In the genomic region with DNA sequence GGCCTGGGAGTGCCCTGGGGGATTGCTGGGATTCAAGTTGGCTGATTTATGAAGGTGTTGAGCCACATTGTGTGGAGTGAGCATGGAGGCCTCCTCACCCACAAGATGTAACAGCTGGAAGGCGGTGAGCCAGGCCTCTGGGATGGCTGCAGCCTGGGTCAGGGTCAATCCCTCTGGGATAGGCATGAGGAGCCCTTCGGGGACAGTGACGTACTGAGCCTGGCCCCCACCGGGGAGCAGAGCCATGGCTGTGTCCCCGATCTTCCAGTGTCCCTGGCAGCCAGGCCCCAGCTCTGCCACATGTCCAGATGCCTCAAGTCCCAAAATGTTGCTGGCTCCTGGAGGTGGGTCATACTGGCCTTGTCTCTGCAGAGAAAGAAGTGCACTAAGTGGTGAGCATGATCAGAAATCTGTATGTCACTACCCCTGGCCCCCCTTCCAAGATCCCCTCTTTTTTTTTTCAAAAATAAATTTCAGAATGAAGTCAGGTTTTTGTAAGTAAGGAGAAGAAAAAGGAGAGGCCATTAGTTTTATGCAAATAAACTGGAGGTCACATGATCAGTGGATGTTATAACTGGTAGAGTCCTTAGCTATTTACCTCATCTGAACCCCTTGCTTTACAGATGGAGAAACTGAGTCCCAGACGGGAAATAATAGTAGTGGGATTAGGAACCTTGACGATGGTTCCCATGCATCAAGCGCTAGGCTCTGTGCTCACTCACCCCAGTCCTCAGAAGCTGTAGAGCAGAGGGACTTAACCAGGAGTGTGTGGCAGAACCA, we compare ENCODE assay signal across 8 cellular contexts. TPM values are rescaled to one million over a fixed set of nuclear protein-coding genes. Genes with fewer than 3 reads are reported as not detected.
DNase-seq lines count a peak whose midpoint lies in the region; ATAC-seq lines count a peak whose summit lies in the region.

No MANE protein-coding gene starts in this region.

- ATAC-seq in activated CD4-positive, alpha-beta T cell treated with anti-CD3 and anti-CD28 coated beads for 36 hours, result no peak
- ATAC-seq in GM18868 (IDR thresholded peaks at IDR 0.05; ENCODE audit: unreplicated experiment), result no peak

- H3K36me3 ChIP-seq in adipocyte (ENCODE audit: control insufficient read depth, insufficient read depth, low read length, severe bottlenecking) (peaks cover 27% of the 10 kb centered on the region), stomach smooth muscle (ENCODE audit: control insufficient read depth in 2 of 2, insufficient read depth in 2 of 2, low read length in 2 of 2) (peaks cover 8 to 18% of the 10 kb centered on the region in 2 donors)

- POLR2A ChIA-PET in activated CD4-positive, alpha-beta T cell treated with anti-CD3 and anti-CD28 coated beads for 36 hours (lab: Charles Lee), result interaction anchor here (0.6 kb wide), 1 partner anchor 10 kb away, joined by 3 read pairs; no protein-coding TSS in a partner anchor

- H3K9me3 ChIP-seq in adipocyte (ENCODE audit: control insufficient read depth, low read length), result no peaks in the 10 kb centered on the region
- H3K9me3 ChIP-seq in stomach smooth muscle (ENCODE audit: control insufficient read depth in 2 of 2, low read length in 2 of 2), result no peaks in the 10 kb centered on the region

- H3K4me3 Mint-ChIP-seq in activated CD4-positive, alpha-beta T cell treated with anti-CD3 and anti-CD28 coated beads for 36 hours, result peak overlapping the region; percentile 79
- H3K4me3 Mint-ChIP-seq in immature natural killer cell, result peak overlapping the region in 4 of 5 donors; percentile 15 to 89 (median 80)

- CTCF ChIA-PET in activated CD4-positive, alpha-beta T cell treated with anti-CD3 and anti-CD28 coated beads for 36 hours (lab: Charles Lee), result interaction anchor here (0.6 to 3.3 kb wide), 21 partner anchors 7 to 498 kb away, joined by 3 to 35 read pairs (median 6); partner anchors contain the start of genes ATAD2B, FAM228B, FKBP1B and PFN4

- intact Hi-C loops in activated CD4-positive, alpha-beta T cell treated with anti-CD3 and anti-CD28 coated beads for 36 hours (cut with DNase I, micrococcal nuclease), result loop anchor here in 1 of 2 experiments (5.0 kb wide), 1 partner anchor 96 kb away; no protein-coding TSS in a partner anchor

- H3K4me1 Mint-ChIP-seq in activated CD4-positive, alpha-beta T cell treated with anti-CD3 and anti-CD28 coated beads for 36 hours, result peaks cover 15% of the 10 kb centered on the region
- peaks cover 18 to 30% of the 10 kb centered on the region in 2 donors for H3K4me1 Mint-ChIP-seq in immature natural killer cell

- H3K27me3 ChIP-seq in adipocyte (replicated peaks; ENCODE audit: control insufficient read depth, insufficient read depth, low read length) (no peaks in the 10 kb centered on the region), stomach smooth muscle (ENCODE audit: control insufficient read depth in 1 of 2, insufficient read depth in 2 of 2, low read length in 2 of 2) (no peaks in the 10 kb centered on the region)

- H3K4me1 ChIP-seq in adipocyte (ENCODE audit: control insufficient read depth, insufficient read depth, low read length) (peaks cover 21% of the 10 kb centered on the region), stomach smooth muscle (ENCODE audit: control insufficient read depth, insufficient read depth, low read length) (peaks cover 21% of the 10 kb centered on the region)

- peak overlapping the region; percentile 94 for H3K9ac ChIP-seq in adipocyte (ENCODE audit: low read length)
- H3K9ac ChIP-seq in stomach smooth muscle (ENCODE audit: low read length in 2 of 2), result peak overlapping the region in 1 of 2 donors; percentile 74

- no peaks in the 10 kb centered on the region for H3K9me3 Mint-ChIP-seq in activated CD4-positive, alpha-beta T cell treated with anti-CD3 and anti-CD28 coated beads for 36 hours (ENCODE audit: low read depth)
- H3K9me3 Mint-ChIP-seq in immature natural killer cell, result no peaks in the 10 kb centered on the region

- peaks cover 3% of the 10 kb centered on the region for H3K36me3 Mint-ChIP-seq in activated CD4-positive, alpha-beta T cell treated with anti-CD3 and anti-CD28 coated beads for 36 hours (ENCODE audit: low read depth)
- H3K36me3 Mint-ChIP-seq in immature natural killer cell, result peaks cover 0 to 9% (median 4%) of the 10 kb centered on the region in 3 donors

- H3K27me3 Mint-ChIP-seq in activated CD4-positive, alpha-beta T cell treated with anti-CD3 and anti-CD28 coated beads for 36 hours, result no peaks in the 10 kb centered on the region
- peaks cover 0 to 6% (median 1%) of the 10 kb centered on the region in 3 donors for H3K27me3 Mint-ChIP-seq in immature natural killer cell (ENCODE audit: low read depth in 3 of 3)

- no peak for DNase-seq in activated CD4-positive, alpha-beta T cell treated with anti-CD3 and anti-CD28 coated beads for 36 hours
- no peak for DNase-seq in activated CD4-positive, alpha-beta T cell treated with anti-CD3 and anti-CD28 coated beads for 48 hours
- DNase-seq in adipocyte (ENCODE audit: low read depth) (no peak), immature natural killer cell (no peak), UCSD-AML1 (lab: John Stamatoyannopoulos, UW; ENCODE audit: unreplicated experiment) (no peak), NCI-H146 treated with DMSO at 0.1 percent for 48 hours (lab: John Stamatoyannopoulos, UW; ENCODE audit: unreplicated experiment) (no peak)

- H3K27ac Mint-ChIP-seq in activated CD4-positive, alpha-beta T cell treated with anti-CD3 and anti-CD28 coated beads for 36 hours, result no peak overlapping the region
- H3K27ac Mint-ChIP-seq in immature natural killer cell, result peak overlapping the region in 1 of 6 donors; percentile 61

- peak overlapping the region; percentile 91 for H3K4me3 ChIP-seq in adipocyte (ENCODE audit: low read length)
- H3K4me3 ChIP-seq in stomach smooth muscle (ENCODE audit: low read length in 2 of 2), result peak overlapping the region in 1 of 2 donors; percentile 80

- H3K27ac ChIP-seq in stomach smooth muscle (ENCODE audit: low read length), result peak overlapping the region; percentile 88

RNA-seq across cellular contexts. Expression of gene TP53I3, which starts 1.7 kb away (rescaled TPM):
- total RNA-seq in activated CD4-positive, alpha-beta T cell treated with anti-CD3 and anti-CD28 coated beads for 36 hours, result 1 to 10 TPM; 1.0 to 1.2 TPM
- 1 to 10 TPM in 1 of 3 donors, under 1 TPM in 1, not detected in 1; 0.69 to 1.2 TPM for polyA plus RNA-seq in immature natural killer cell

RNA-seq across cellular contexts. Expression of gene SF3B6, which starts 6.9 kb away (rescaled TPM):
- 100 to 1,000 TPM; 128 to 143 TPM for total RNA-seq in activated CD4-positive, alpha-beta T cell treated with anti-CD3 and anti-CD28 coated beads for 36 hours
- 100 to 1,000 TPM; 173 to 199 (median 182) TPM for polyA plus RNA-seq in immature natural killer cell

RNA-seq across cellular contexts. Expression of gene FKBP1B, which starts 33.4 kb away (rescaled TPM):
- total RNA-seq in activated CD4-positive, alpha-beta T cell treated with anti-CD3 and anti-CD28 coated beads for 36 hours, result 1 to 10 TPM; 1.4 to 1.7 TPM
- 1 to 10 TPM; 5.3 to 8.6 (median 7.8) TPM for polyA plus RNA-seq in immature natural killer cell

RNA-seq across cellular contexts. Expression of gene WDCP, which starts 35.8 kb away (rescaled TPM):
- 10 to 100 TPM; 13.2 to 21.5 TPM for total RNA-seq in activated CD4-positive, alpha-beta T cell treated with anti-CD3 and anti-CD28 coated beads for 36 hours
- 1 to 10 TPM; 2.5 to 6.3 (median 5.0) TPM for polyA plus RNA-seq in immature natural killer cell

RNA-seq across cellular contexts. Expression of gene PFN4, which starts 40.2 kb away (rescaled TPM):
- total RNA-seq in activated CD4-positive, alpha-beta T cell treated with anti-CD3 and anti-CD28 coated beads for 36 hours, result under 1 TPM in 1 of 2 experiments, not detected in 1; 0.30 TPM
- not detected for polyA plus RNA-seq in immature natural killer cell
